In genomic region chr4:71230258-71230594, GRCh38 we compare ENCODE assay signal across 14 cellular contexts.
DNase-seq lines count a peak whose midpoint lies in the region; ATAC-seq and TF ChIP-seq lines count a peak whose summit lies in the region.
"Had no signal": no experiment of that assay in that cellular context is flagged by ENCODE, and none has a peak within 500 bp of the region (broad histone marks: within the 10 kb centered on the region; RNA-seq: fewer than 3 reads in every experiment).

No MANE protein-coding gene starts in this region.

- no peak overlapping the region for H2BK5ac ChIP-seq in mesenchymal stem cell (ENCODE audit: low read depth, low read length, poor library complexity, severe bottlenecking)

- no peaks in the 10 kb centered on the region for H3K36me3 ChIP-seq in ascending aorta
- H3K36me3 ChIP-seq in mesenchymal stem cell (ENCODE audit: control insufficient read depth in 1 of 2, insufficient read depth in 2 of 2, low read depth in 1 of 2, low read length in 2 of 2), result no peaks in the 10 kb centered on the region
- H3K36me3 ChIP-seq in tibial artery, result no peaks in the 10 kb centered on the region

- peaks cover 0 to 13% of the 10 kb centered on the region in 2 donors for H3K4me1 ChIP-seq in ascending aorta
- peaks cover 2% of the 10 kb centered on the region for H3K4me1 ChIP-seq in mesenchymal stem cell (ENCODE audit: control insufficient read depth, insufficient read depth, low read depth, low read length)
- peaks cover 0 to 40% (median 14%) of the 10 kb centered on the region in 4 donors for H3K4me1 ChIP-seq in tibial artery

- peak overlapping the region; percentile 35 to 44 for H3K27ac ChIP-seq in ascending aorta
- no peak overlapping the region for H3K27ac ChIP-seq in mesenchymal stem cell (ENCODE audit: low read length, poor library complexity, severe bottlenecking)
- H3K27ac ChIP-seq in tibial artery, result peak overlapping the region; percentile 78 to 87
- H3K27ac ChIP-seq: 22Rv1, GM23248 had no signal

- WGBS in mesenchymal stem cell, result 78% methylated on average over 3 of the region's 3 CpGs

- H3K79me1 ChIP-seq in mesenchymal stem cell (replicated peaks; ENCODE audit: low read length, poor library complexity, severe bottlenecking), result peaks cover 5% of the 10 kb centered on the region

- H3K14ac ChIP-seq in mesenchymal stem cell (ENCODE audit: low read length in 2 of 2), result no peak overlapping the region

- no peak overlapping the region for H2AK5ac ChIP-seq in mesenchymal stem cell (ENCODE audit: low read length, severe bottlenecking)

- H3K27me3 ChIP-seq in ascending aorta (no peaks in the 10 kb centered on the region), mesenchymal stem cell (ENCODE audit: control insufficient read depth in 1 of 2, insufficient read depth in 1 of 2, low read length in 2 of 2) (no peaks in the 10 kb centered on the region), tibial artery (no peaks in the 10 kb centered on the region)

- H3K23ac ChIP-seq in mesenchymal stem cell (ENCODE audit: low read length in 2 of 2), result no peak overlapping the region

- no peak overlapping the region for H3K18ac ChIP-seq in mesenchymal stem cell (ENCODE audit: low read depth in 1 of 2, low read length in 2 of 2)

- no peak overlapping the region for H2BK12ac ChIP-seq in mesenchymal stem cell (ENCODE audit: low read length in 2 of 2)

- TF ChIP-seq CTCF in ascending aorta (IDR thresholded peaks at IDR 0.05) (no peak), tibial artery (IDR thresholded peaks at IDR 0.05) (no peak)

- no peak overlapping the region for H3K4ac ChIP-seq in mesenchymal stem cell (ENCODE audit: low read depth in 1 of 2, low read length in 2 of 2)

- H2BK120ac ChIP-seq in mesenchymal stem cell (ENCODE audit: low read depth, low read length), result no peak overlapping the region

- H3K9ac ChIP-seq in mesenchymal stem cell (ENCODE audit: low read length), result no peak overlapping the region
- H3K9ac ChIP-seq: GM23248 had no signal

- H4K8ac ChIP-seq in mesenchymal stem cell (ENCODE audit: low read length), result no peak overlapping the region

- no peak overlapping the region for H2AFZ ChIP-seq in mesenchymal stem cell (ENCODE audit: low read depth, low read length)
- H2AFZ ChIP-seq: GM23248 had no signal

- H3K4me3 ChIP-seq in ascending aorta (no peak overlapping the region), mesenchymal stem cell (ENCODE audit: insufficient read depth in 1 of 2, low read depth in 1 of 2, low read length in 2 of 2) (no peak overlapping the region), tibial artery (peak overlapping the region in 1 of 2 donors; percentile 22)
- H3K4me3 ChIP-seq: GM23248 had no signal

- H4K91ac ChIP-seq in mesenchymal stem cell (ENCODE audit: low read length), result no peak overlapping the region

- peak; percentile 23 for DNase-seq in DMS 273 (lab: John Stamatoyannopoulos, UW; ENCODE audit: unreplicated experiment)
- no peak for DNase-seq in DMS 273 treated with DMSO at 0.1 percent for 48 hours (lab: John Stamatoyannopoulos, UW)
- no peak for DNase-seq in ascending aorta (ENCODE audit: low spot score in 2 of 2)
- peak; percentile 21 for DNase-seq in mesenchymal stem cell
- DNase-seq in tibial artery, result peak in 1 of 2 donors; percentile 69
- no peak for DNase-seq in mesenteric fat pad (ENCODE audit: low spot score)
- DNase-seq in NCI-H2196 (lab: John Stamatoyannopoulos, UW; ENCODE audit: unreplicated experiment), result no peak
- DNase-seq: activated gamma-delta T cell treated with Interleukin-2 at 50 U/mL for 16 hours; effector memory CD4-positive, alpha-beta T cell; NCI-H1436; stimulated activated CD4-positive, alpha-beta T cell treated with anti-CD3 and anti-CD28 coated beads, Interleukin-4, amount 100 ng/mL, for 24 hours had no signal

- intact Hi-C loops in ascending aorta (cut with DNase I) (loop anchor here (2.0 to 5.0 kb wide), 2 partner anchors 322 to 483 kb away; no protein-coding TSS in a partner anchor), tibial artery (cut with DNase I; ENCODE audit: low total_unique reads) (loop anchor here (5.0 to 10.0 kb wide), 2 partner anchors 45 to 508 kb away; partner anchors contain the start of gene RUFY3)

- H2BK15ac ChIP-seq in mesenchymal stem cell (ENCODE audit: low read depth, poor library complexity, severe bottlenecking), result no peak overlapping the region

- no peaks in the 10 kb centered on the region for H3K9me3 ChIP-seq in ascending aorta
- no peaks in the 10 kb centered on the region for H3K9me3 ChIP-seq in mesenchymal stem cell (ENCODE audit: control insufficient read depth, low read length)
- H3K9me3 ChIP-seq in tibial artery, result no peaks in the 10 kb centered on the region

- ATAC-seq in HG03175 (IDR thresholded peaks at IDR 0.05; ENCODE audit: unreplicated experiment), result no peak

- no peak overlapping the region for H3K4me2 ChIP-seq in mesenchymal stem cell (ENCODE audit: low read length, poor library complexity, severe bottlenecking)

Comparison
In these comparisons a context has a peak if more than half of its experiments do, and no peak if none do; other contexts are left out.
1. DNase-seq: peak in DMS 273 (single experiment) and mesenchymal stem cell (single experiment); none in DMS 273 treated with DMSO at 0.1 percent for 48 hours (single experiment), ascending aorta (0 of 2), mesenteric fat pad (single experiment) and NCI-H2196 (single experiment).